ENCODE assay signal across 13 cellular contexts in the genomic region with DNA sequence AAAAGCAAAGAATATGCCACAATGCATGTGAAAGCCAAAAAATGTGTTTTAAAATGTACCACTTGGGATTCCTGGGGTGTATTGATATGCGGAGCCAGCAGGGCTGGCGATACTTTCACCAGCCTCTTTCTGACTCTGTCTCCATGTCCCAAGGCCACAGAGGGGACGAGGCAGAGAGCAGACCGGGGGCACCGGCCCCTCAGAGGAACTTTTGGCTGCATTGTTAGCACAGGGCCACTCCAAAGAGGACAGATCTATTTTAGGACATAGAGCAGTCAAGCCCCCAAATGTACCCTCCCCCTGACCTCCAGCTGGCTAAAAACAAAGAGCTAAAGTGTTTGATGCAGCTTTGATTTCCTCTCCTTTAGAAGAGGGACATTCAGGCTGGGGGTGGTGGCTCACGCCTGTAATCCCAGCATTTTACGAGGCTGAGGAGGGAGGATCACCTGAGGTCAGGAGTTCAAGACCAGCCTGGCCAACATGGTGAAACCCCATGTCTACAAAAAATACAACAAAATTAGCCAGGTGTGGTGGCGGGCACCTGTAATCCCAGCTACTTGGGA. TPM values are rescaled to one million over a fixed set of nuclear protein-coding genes. Genes with fewer than 3 reads are reported as not detected.
DNase-seq lines count a peak whose midpoint lies in the region; ATAC-seq and TF ChIP-seq lines count a peak whose summit lies in the region.
"Had no signal": no experiment of that assay in that cellular context is flagged by ENCODE, and none has a peak within 500 bp of the region (broad histone marks: within the 10 kb centered on the region; RNA-seq: fewer than 3 reads in every experiment).

No MANE protein-coding gene starts in this region.

- 0 out of 2 replicates have a peak, but pooled peaks cover 7% of the 10 kb centered on the region for H3F3A ChIP-seq in GM23338 (replicated peaks; ENCODE audit: low read depth)

- no TSS peak for BruUV-seq in mammary epithelial cell (replicated peaks; lab: Mats Ljungman, UMichigan)

- dilution Hi-C loops in mammary epithelial cell (cut with HindIII; ENCODE audit: low sequenced_read_pairs), result no loop called here

- H3K27ac Mint-ChIP-seq in GM23338, result no peak overlapping the region
- no peak overlapping the region for H3K27ac Mint-ChIP-seq in activated CD4-positive, alpha-beta memory T cell treated with anti-CD3 and anti-CD28 coated beads, Interleukin-2, amount 10 ng/mL, durations not matched to agents 7 days and 5 days
- no peak overlapping the region for H3K27ac Mint-ChIP-seq in immature natural killer cell

- H3K36me3 Mint-ChIP-seq in GM23338 (ENCODE audit: low read depth) (no peaks in the 10 kb centered on the region), immature natural killer cell (no peaks in the 10 kb centered on the region)
- H3K36me3 Mint-ChIP-seq in activated CD4-positive, alpha-beta memory T cell treated with anti-CD3 and anti-CD28 coated beads, Interleukin-2, amount 10 ng/mL, durations not matched to agents 7 days and 5 days (ENCODE audit: low read depth), result no peaks in the 10 kb centered on the region

- DNase-seq in GM23338 (ENCODE audit: low spot score) (peak; percentile 47), mammary epithelial cell (no peak), iPS-NIHi7 (ENCODE audit: extremely low spot score) (peak; percentile 48), immature natural killer cell (no peak)
- DNase-seq in activated CD4-positive, alpha-beta memory T cell treated with anti-CD3 and anti-CD28 coated beads, Interleukin-2, amount 10 ng/mL, durations not matched to agents 7 days and 5 days, result no peak
- DNase-seq: activated CD4-positive, alpha-beta T cell treated with anti-CD3 and anti-CD28 coated beads for 4 hours; KG1; NCI-H2081 had no signal

- H3K4me3 ChIP-seq in GM23338, result peak overlapping the region; percentile 4; the same call in 1 of the 2 replicates
- no peak overlapping the region for H3K4me3 ChIP-seq in mammary epithelial cell (replicated peaks in 1 of 3; ENCODE audit: insufficient read depth in 1 of 3, low read depth in 2 of 3, low read length in 3 of 3)
- H3K4me3 ChIP-seq in skeletal muscle satellite cell (ENCODE audit: low read length), result no peak overlapping the region
- H3K4me3 ChIP-seq: right lobe of liver had no signal

- H3K9ac ChIP-seq in mammary epithelial cell (ENCODE audit: insufficient read depth, low read length) (no peak overlapping the region), skeletal muscle satellite cell (ENCODE audit: low read depth, low read length) (no peak overlapping the region)

- peak overlapping the region; percentile 39; the same call in 1 of the 2 replicates for H3K4me2 ChIP-seq in GM23338
- no peak overlapping the region for H3K4me2 ChIP-seq in mammary epithelial cell (ENCODE audit: insufficient read depth, low read depth, low read length)
- H3K4me2 ChIP-seq in skeletal muscle satellite cell (ENCODE audit: low read length), result peak overlapping the region; percentile 20

- intact Hi-C loops in mammary epithelial cell (cut with micrococcal nuclease), result no loop called here

- TF ChIP-seq CTCF in GM23338 (conservative IDR thresholded peaks at IDR 0.05; ENCODE audit: low read depth in 2 of 2) (no peak), mammary epithelial cell (conservative IDR thresholded peaks at IDR 0.05 in 1 of 2, IDR thresholded peaks at IDR 0.05 in 1 of 2; ENCODE audit: extremely low read depth in 1 of 2, insufficient read depth in 1 of 2, low read depth in 1 of 2, low read length in 2 of 2) (no peak)

- H4K20me1 ChIP-seq in GM23338 (replicated peaks; ENCODE audit: insufficient read depth) (no peaks in the 10 kb centered on the region), mammary epithelial cell (ENCODE audit: insufficient read depth, low read length) (no peaks in the 10 kb centered on the region)

- H3K27me3 ChIP-seq in GM23338 (ENCODE audit: insufficient read depth) (peaks cover 88% of the 10 kb centered on the region), mammary epithelial cell (ENCODE audit: insufficient read depth, low read length) (no peaks in the 10 kb centered on the region), skeletal muscle satellite cell (ENCODE audit: control insufficient read depth, insufficient read depth, low read length) (no peaks in the 10 kb centered on the region)
- H3K27me3 ChIP-seq: right lobe of liver had no signal

- H3K9me3 Mint-ChIP-seq in GM23338 (peaks cover 5% of the 10 kb centered on the region; the same call in 1 of the 3 replicates), immature natural killer cell (no peaks in the 10 kb centered on the region)
- peaks cover 2% of the 10 kb centered on the region for H3K9me3 Mint-ChIP-seq in activated CD4-positive, alpha-beta memory T cell treated with anti-CD3 and anti-CD28 coated beads, Interleukin-2, amount 10 ng/mL, durations not matched to agents 7 days and 5 days
- H3K9me3 Mint-ChIP-seq: central memory CD8-positive, alpha-beta T cell had no signal

- H3K79me2 ChIP-seq in GM23338 (replicated peaks; ENCODE audit: insufficient read depth) (no peaks in the 10 kb centered on the region), mammary epithelial cell (ENCODE audit: insufficient read depth, low read length) (no peaks in the 10 kb centered on the region)

- 23% methylated on average over 8 of the region's 8 CpGs for WGBS in mammary epithelial cell (ENCODE audit: low coverage, missing lambda C conversion rate)

- no peaks in the 10 kb centered on the region for H3K9me3 ChIP-seq in mammary epithelial cell (replicated peaks; ENCODE audit: insufficient read depth, low read length)
- no peaks in the 10 kb centered on the region for H3K9me3 ChIP-seq in skeletal muscle satellite cell (replicated peaks; ENCODE audit: low read length)
- H3K9me3 ChIP-seq: right lobe of liver had no signal

- H3K4me1 ChIP-seq in GM23338 (ENCODE audit: insufficient read depth), result peaks cover 14% of the 10 kb centered on the region
- peaks cover 6% of the 10 kb centered on the region for H3K4me1 ChIP-seq in mammary epithelial cell (ENCODE audit: insufficient read depth, low read length)
- peaks cover 20% of the 10 kb centered on the region for H3K4me1 ChIP-seq in skeletal muscle satellite cell (ENCODE audit: control insufficient read depth, insufficient read depth, low read length)

- no peaks in the 10 kb centered on the region for H3K9me2 ChIP-seq in GM23338 (ENCODE audit: insufficient read depth)

- H3K27me3 Mint-ChIP-seq in GM23338 (ENCODE audit: insufficient read depth, low read depth, poor library complexity) (peaks cover 56% of the 10 kb centered on the region), immature natural killer cell (ENCODE audit: low read depth in 3 of 3) (peaks cover 3 to 8% (median 7%) of the 10 kb centered on the region in 3 donors)
- no peaks in the 10 kb centered on the region for H3K27me3 Mint-ChIP-seq in activated CD4-positive, alpha-beta memory T cell treated with anti-CD3 and anti-CD28 coated beads, Interleukin-2, amount 10 ng/mL, durations not matched to agents 7 days and 5 days
- H3K27me3 Mint-ChIP-seq: central memory CD8-positive, alpha-beta T cell had no signal

- H3K27ac ChIP-seq in GM23338 (ENCODE audit: low read depth) (no peak overlapping the region), mammary epithelial cell (ENCODE audit: insufficient read depth, low read depth, low read length) (no peak overlapping the region)

- no peak overlapping the region for H2AFZ ChIP-seq in GM23338
- H2AFZ ChIP-seq in mammary epithelial cell (ENCODE audit: low read depth, low read length), result peak overlapping the region; percentile 66

- in situ Hi-C loops in mammary epithelial cell (cut with MboI; ENCODE audit: low sequenced_read_pairs in 2 of 2), result no loop called here

- H3K4me3 Mint-ChIP-seq in GM23338, result peak overlapping the region; percentile 1; the same call in 2 of the 3 replicates
- H3K4me3 Mint-ChIP-seq in activated CD4-positive, alpha-beta memory T cell treated with anti-CD3 and anti-CD28 coated beads, Interleukin-2, amount 10 ng/mL, durations not matched to agents 7 days and 5 days, result no peak overlapping the region
- no peak overlapping the region for H3K4me3 Mint-ChIP-seq in immature natural killer cell
- H3K4me3 Mint-ChIP-seq: central memory CD8-positive, alpha-beta T cell had no signal

- H3K4me1 Mint-ChIP-seq in GM23338 (peaks cover 22% of the 10 kb centered on the region), immature natural killer cell (no peaks in the 10 kb centered on the region)
- H3K4me1 Mint-ChIP-seq in activated CD4-positive, alpha-beta memory T cell treated with anti-CD3 and anti-CD28 coated beads, Interleukin-2, amount 10 ng/mL, durations not matched to agents 7 days and 5 days, result peaks cover 14% of the 10 kb centered on the region
- H3K4me1 Mint-ChIP-seq: central memory CD8-positive, alpha-beta T cell had no signal

- peak; percentile 86 for ATAC-seq in GM23338
- ATAC-seq in GM19351 (IDR thresholded peaks at IDR 0.05; ENCODE audit: unreplicated experiment), result no peak
- ATAC-seq in HG03378 (IDR thresholded peaks at IDR 0.05; ENCODE audit: unreplicated experiment), result no peak

- CTCF ChIA-PET in mammary epithelial cell (lab: Charles Lee; ENCODE audit: low non-redundant PET), result interaction anchor here (0.9 kb wide), 1 partner anchor 54 kb away, joined by 3 read pairs; no protein-coding TSS in a partner anchor
- CTCF ChIA-PET in activated CD4-positive, alpha-beta memory T cell treated with anti-CD3 and anti-CD28 coated beads, Interleukin-2, amount 10 ng/mL, durations not matched to agents 7 days and 5 days (lab: Charles Lee), result interaction anchor here (0.7 to 1.1 kb wide), 2 partner anchors 8 kb away, joined by 4 read pairs; no protein-coding TSS in a partner anchor

- POLR2A ChIA-PET in activated CD4-positive, alpha-beta memory T cell treated with anti-CD3 and anti-CD28 coated beads, Interleukin-2, amount 10 ng/mL, durations not matched to agents 7 days and 5 days (lab: Charles Lee), result no interaction called here

- H3K36me3 ChIP-seq in GM23338 (ENCODE audit: insufficient read depth), result no peaks in the 10 kb centered on the region
- no peaks in the 10 kb centered on the region for H3K36me3 ChIP-seq in mammary epithelial cell (ENCODE audit: insufficient read depth, low read length)
- H3K36me3 ChIP-seq in skeletal muscle satellite cell (ENCODE audit: insufficient read depth, low read length), result no peaks in the 10 kb centered on the region

RNA-seq across cellular contexts. Expression of a gene that starts 25.6 kb away (rescaled TPM):
- total RNA-seq in GM23338 (2014; rRNA removed; shearing (Covaris generic)), result 1.0 and 2.2 TPM in 2 replicates
- 0.23 and 0.33 TPM in 2 replicates for polyA plus RNA-seq in GM23338 (2016; fragmentation: Nextera tagmentation; extraction: Ambion mirVana)
- 10 to 100 TPM; 12.4 to 24.8 TPM for total RNA-seq in mammary epithelial cell
- polyA plus RNA-seq in mammary epithelial cell, result 6.3 TPM
- 19.7 TPM for polyA minus RNA-seq in mammary epithelial cell
- total RNA-seq in skeletal muscle satellite cell (2012; rRNA removed), result 10.6 and 12.0 TPM in 2 replicates
- total RNA-seq in activated CD4-positive, alpha-beta memory T cell treated with anti-CD3 and anti-CD28 coated beads, Interleukin-2, amount 10 ng/mL, durations not matched to agents 7 days and 5 days, result 1 to 10 TPM; 6.1 to 6.8 TPM
- polyA plus RNA-seq in immature natural killer cell, result 1 to 10 TPM in 1 of 3 donors, under 1 TPM in 1, not detected in 1; 0.60 to 5.4 TPM

RNA-seq across cellular contexts. Expression of a gene that starts 29.3 kb away (rescaled TPM):
- not detected in 2 replicates for total RNA-seq in GM23338 (2014; rRNA removed; shearing (Covaris generic))
- polyA plus RNA-seq in GM23338 (2016; fragmentation: Nextera tagmentation; extraction: Ambion mirVana) (0.19 TPM in 1 of 2 replicates, not detected in the other), mammary epithelial cell (0.56 TPM), immature natural killer cell (1 to 10 TPM in 2 of 3 donors, under 1 TPM in 1; 0.71 to 2.4 (median 1.1) TPM)
- total RNA-seq in mammary epithelial cell, result 1 to 10 TPM in 1 of 2 donors, under 1 TPM in 1; 0.24 to 1.5 TPM
- polyA minus RNA-seq in mammary epithelial cell, result not detected
- 2.0 and 2.2 TPM in 2 replicates for total RNA-seq in skeletal muscle satellite cell (2012; rRNA removed)
- 1 to 10 TPM; 1.2 to 1.7 TPM for total RNA-seq in activated CD4-positive, alpha-beta memory T cell treated with anti-CD3 and anti-CD28 coated beads, Interleukin-2, amount 10 ng/mL, durations not matched to agents 7 days and 5 days

RNA-seq across cellular contexts. Expression of a gene that starts 51.2 kb away (rescaled TPM):
- 147 and 169 TPM in 2 replicates for total RNA-seq in GM23338 (2014; rRNA removed; shearing (Covaris generic))
- polyA plus RNA-seq in GM23338 (2016; fragmentation: Nextera tagmentation; extraction: Ambion mirVana) (183 and 200 TPM in 2 replicates), mammary epithelial cell (98.1 TPM), immature natural killer cell (100 to 1,000 TPM; 133 to 212 (median 158) TPM)
- 100 to 1,000 TPM in 1 of 2 donors, 10 to 100 TPM in 1; 35.2 to 133 TPM for total RNA-seq in mammary epithelial cell
- 122 TPM for polyA minus RNA-seq in mammary epithelial cell
- total RNA-seq in skeletal muscle satellite cell (2012; rRNA removed), result 47.4 and 60.6 TPM in 2 replicates
- total RNA-seq in activated CD4-positive, alpha-beta memory T cell treated with anti-CD3 and anti-CD28 coated beads, Interleukin-2, amount 10 ng/mL, durations not matched to agents 7 days and 5 days, result 100 to 1,000 TPM; 175 to 179 TPM

Comparison
In these comparisons a context has a peak if more than half of its experiments do, and no peak if none do; other contexts are left out.
1. DNase-seq: peak in GM23338 (single experiment) and iPS-NIHi7 (single experiment); none in mammary epithelial cell (single experiment), activated CD4-positive, alpha-beta memory T cell treated with anti-CD3 and anti-CD28 coated beads, Interleukin-2, amount 10 ng/mL, durations not matched to agents 7 days and 5 days (single experiment) and immature natural killer cell (0 of 3).